3 cellular contexts compared by ENCODE assay signal in the genomic region with DNA sequence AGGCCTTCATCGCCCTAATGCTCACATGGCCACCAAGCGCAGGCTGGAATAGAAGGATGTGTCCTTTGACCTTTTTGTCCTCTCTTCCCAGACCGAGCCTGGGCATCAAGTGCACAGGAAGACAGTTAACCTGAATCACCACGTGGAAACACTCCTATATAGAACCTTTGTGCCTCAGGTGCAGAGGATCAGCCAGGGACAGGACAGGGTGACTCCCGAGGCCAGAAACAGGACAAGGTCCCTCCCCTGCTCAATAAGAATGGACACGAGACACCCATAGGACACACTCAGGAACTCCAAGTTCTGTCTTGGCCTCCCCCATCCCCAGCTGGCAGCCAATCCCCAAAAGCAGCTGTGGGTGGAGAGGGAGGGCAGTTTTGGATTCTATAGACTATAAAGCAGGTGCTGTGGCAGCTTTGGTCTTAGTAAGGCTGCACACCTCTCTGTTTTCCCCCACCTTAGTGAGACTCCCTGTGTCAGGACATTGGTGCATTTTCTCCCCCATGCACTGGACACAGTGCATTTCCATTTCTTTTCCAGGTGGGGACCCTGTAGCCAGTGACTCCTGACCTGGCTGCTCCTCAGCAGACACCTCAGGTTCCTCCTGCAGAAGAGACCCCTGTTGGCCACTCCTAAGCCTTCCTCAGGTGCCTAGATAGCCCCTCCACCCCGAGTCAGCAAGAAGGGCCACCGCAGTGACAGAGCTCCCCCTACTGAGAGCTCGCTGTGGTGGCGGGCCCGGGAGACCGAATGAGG.
TF ChIP-seq lines count a peak whose summit lies in the region.

No MANE protein-coding gene starts in this region.

TF ChIP-seq in GM12891, 5 proteins besides CTCF, POLR2A, EP300 and RAD21:
- no peak for TF ChIP-seq TAF1 (IDR thresholded peaks at IDR 0.05; ENCODE audit: low read depth, low read length)
- TF ChIP-seq SPI1 (IDR thresholded peaks at IDR 0.05; ENCODE audit: low read depth, low read length): no peak
- TF ChIP-seq PAX5 (IDR thresholded peaks at IDR 0.05; ENCODE audit: insufficient read depth, low read length, severe bottlenecking): no peak
- no peak for TF ChIP-seq POLR2AphosphoS5 (IDR thresholded peaks at IDR 0.05; ENCODE audit: low read depth, low read length)
- TF ChIP-seq POU2F2 (IDR thresholded peaks at IDR 0.05; ENCODE audit: low read depth, low read length): no peak

TF ChIP-seq in HCT116, 20 proteins besides CTCF, POLR2A, EP300 and RAD21:
- TF ChIP-seq ZNF274 (IDR thresholded peaks at IDR 0.05; ENCODE audit: low read depth, low read length) (no peak), YY1 (IDR thresholded peaks at IDR 0.05; ENCODE audit: extremely low read depth, insufficient replicate concordance, low read depth, low read length) (no peak)

TF ChIP-seq in K562, 482 proteins besides CTCF, POLR2A, EP300 and RAD21:
- TF ChIP-seq ZNF740 (CRISPR knock-in tag; IDR thresholded peaks at IDR 0.05) (no peak), ZNF740 (tag; IDR thresholded peaks at IDR 0.05) (peak in 1 of 2 experiments; percentile 66; a peak in 2 of 4 replicates), SMARCA4 (IDR thresholded peaks at IDR 0.05) (no peak), C11orf30 (IDR thresholded peaks at IDR 0.05; ENCODE audit: low read depth) (peak; percentile 86), STAT6 (CRISPR knock-in tag; IDR thresholded peaks at IDR 0.05) (no peak), HDAC1 (IDR thresholded peaks at IDR 0.05) (no peak), HCFC1 (IDR thresholded peaks at IDR 0.05; ENCODE audit: low read depth, low read length) (no peak), JUND (IDR thresholded peaks at IDR 0.05; ENCODE audit: borderline replicate concordance, low read depth, low read length) (0 out of 2 replicates have a peak, but pooled peaks have one; percentile 22), JUND (tag; IDR thresholded peaks at IDR 0.05; ENCODE audit: borderline replicate concordance, low read depth, low read length) (no peak), ZNF583 (CRISPR knock-in tag; IDR thresholded peaks at IDR 0.05) (no peak), GTF2A2 (tag; IDR thresholded peaks at IDR 0.05) (no peak), MAFG (tag; conservative IDR thresholded peaks at IDR 0.05) (peak; percentile 89), NFXL1 (CRISPR knock-in tag; IDR thresholded peaks at IDR 0.05) (no peak), CHCHD3 (CRISPR knock-in tag; IDR thresholded peaks at IDR 0.05) (no peak), MAFK (IDR thresholded peaks at IDR 0.05; ENCODE audit: low read length) (peak; percentile 86), MAFF (IDR thresholded peaks at IDR 0.05; ENCODE audit: low read length) (peak; percentile 79), ZNF316 (IDR thresholded peaks at IDR 0.05) (peak; percentile 89), SMC3 (conservative IDR thresholded peaks at IDR 0.05; ENCODE audit: insufficient read depth, low read depth, low read length) (peak; percentile 30; the same call in 1 of the 2 replicates), NFE2 (IDR thresholded peaks at IDR 0.05; ENCODE audit: low read depth) (peak; percentile 91), GABPB2 (CRISPR knock-in tag; conservative IDR thresholded peaks at IDR 0.05) (no peak), ZBTB7A (IDR thresholded peaks at IDR 0.05; ENCODE audit: borderline replicate concordance, control insufficient read depth, low read depth, low read length) (0 out of 2 replicates have a peak, but pooled peaks have one; percentile 37), ZNF140 (CRISPR knock-in tag; IDR thresholded peaks at IDR 0.05) (no peak)
- TF ChIP-seq, protein P1, sequence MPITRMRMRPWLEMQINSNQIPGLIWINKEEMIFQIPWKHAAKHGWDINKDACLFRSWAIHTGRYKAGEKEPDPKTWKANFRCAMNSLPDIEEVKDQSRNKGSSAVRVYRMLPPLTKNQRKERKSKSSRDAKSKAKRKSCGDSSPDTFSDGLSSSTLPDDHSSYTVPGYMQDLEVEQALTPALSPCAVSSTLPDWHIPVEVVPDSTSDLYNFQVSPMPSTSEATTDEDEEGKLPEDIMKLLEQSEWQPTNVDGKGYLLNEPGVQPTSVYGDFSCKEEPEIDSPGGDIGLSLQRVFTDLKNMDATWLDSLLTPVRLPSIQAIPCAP (CRISPR knock-in tag; IDR thresholded peaks at IDR 0.05; ENCODE audit: borderline replicate concordance): no peak
- TF ChIP-seq, protein P2, sequence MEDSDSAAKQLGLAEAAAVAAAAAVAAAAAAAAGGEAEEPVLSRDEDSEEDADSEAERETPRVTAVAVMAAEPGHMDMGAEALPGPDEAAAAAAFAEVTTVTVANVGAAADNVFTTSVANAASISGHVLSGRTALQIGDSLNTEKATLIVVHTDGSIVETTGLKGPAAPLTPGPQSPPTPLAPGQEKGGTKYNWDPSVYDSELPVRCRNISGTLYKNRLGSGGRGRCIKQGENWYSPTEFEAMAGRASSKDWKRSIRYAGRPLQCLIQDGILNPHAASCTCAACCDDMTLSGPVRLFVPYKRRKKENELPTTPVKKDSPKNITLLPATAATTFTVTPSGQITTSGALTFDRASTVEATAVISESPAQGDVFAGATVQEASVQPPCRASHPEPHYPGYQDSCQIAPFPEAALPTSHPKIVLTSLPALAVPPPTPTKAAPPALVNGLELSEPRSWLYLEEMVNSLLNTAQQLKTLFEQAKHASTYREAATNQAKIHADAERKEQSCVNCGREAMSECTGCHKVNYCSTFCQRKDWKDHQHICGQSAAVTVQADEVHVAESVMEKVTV (CRISPR knock-in tag; IDR thresholded peaks at IDR 0.05): 0 out of 2 replicates have a peak, but pooled peaks have one; percentile 17
